29 cellular contexts compared by ENCODE assay signal in genomic region chr13:27496006-27496405, GRCh38.
"Had no signal": no experiment of that assay in that cellular context is flagged by ENCODE, and none has a peak within 500 bp of the region (broad histone marks: within the 10 kb centered on the region; RNA-seq: fewer than 3 reads in every experiment).

No MANE protein-coding gene starts in this region.

- H3K27me3 ChIP-seq: adrenal gland, body of pancreas, colonic mucosa, gastrocnemius medialis had no signal

- H3K4me3 ChIP-seq: adrenal gland, body of pancreas, colonic mucosa, gastrocnemius medialis had no signal

- H3K4me3 Mint-ChIP-seq: activated CD4-positive, alpha-beta memory T cell treated with anti-CD3 and anti-CD28 coated beads for 36 hours; activated CD4-positive, alpha-beta T cell treated with anti-CD3 and anti-CD28 coated beads for 36 hours; activated CD4-positive, alpha-beta T cell treated with anti-CD3 and anti-CD28 coated beads, Interleukin-2, amount 10 ng/mL, durations not matched to agents 24 days and 14 days; activated CD8-positive, alpha-beta memory T cell treated with anti-CD3 and anti-CD28 coated beads, Interleukin-2, amount 10 ng/mL, durations not matched to agents 7 days and 5 days; activated CD8-positive, alpha-beta T cell treated with anti-CD3 and anti-CD28 coated beads, Interleukin-2, amount 10 ng/mL, durations not matched to agents 7 days and 5 days; activated naive CD4-positive, alpha-beta T cell treated with anti-CD3 and anti-CD28 coated beads for 36 hours; activated naive CD4-positive, alpha-beta T cell treated with anti-CD3 and anti-CD28 coated beads, Interleukin-2, amount 50 U/mL, for 24 hours; activated naive CD8-positive, alpha-beta T cell treated with anti-CD3 and anti-CD28 coated beads for 36 hours; activated naive CD8-positive, alpha-beta T cell treated with anti-CD3 and anti-CD28 coated beads, Interleukin-2, amount 50 U/mL, for 24 hours; activated T-helper 1 cell treated with anti-CD3 and anti-CD28 coated beads, Interleukin-12 subunit alpha, Interleukin-12 subunit beta, Interleukin-2, Interleukin-4 antibody, amounts not matched to agents 30 ng/mL and 10 ng/mL and 1 ng/mL, durations not matched to agents 14 hours and 24 hours and 36 hours; endodermal cell had no signal

- DNase-seq: activated CD4-positive, alpha-beta memory T cell treated with anti-CD3 and anti-CD28 coated beads for 36 hours; activated CD4-positive, alpha-beta T cell treated with anti-CD3 and anti-CD28 coated beads for 36 hours; activated CD4-positive, alpha-beta T cell treated with anti-CD3 and anti-CD28 coated beads, Interleukin-2, amount 10 ng/mL, durations not matched to agents 24 days and 14 days; activated CD4-positive, CD25-positive, alpha-beta regulatory T cell; activated CD4-positive, CD25-positive, alpha-beta regulatory T cell treated with anti-CD3 and anti-CD28 coated beads, Interleukin-2, amount 50 U/mL, for 72 hours; activated CD8-positive, alpha-beta memory T cell treated with anti-CD3 and anti-CD28 coated beads, Interleukin-2, amount 10 ng/mL, durations not matched to agents 7 days and 5 days; activated CD8-positive, alpha-beta memory T cell treated with anti-CD3 and anti-CD28 coated beads, Interleukin-2, amount 50 U/mL, for 4 hours; activated CD8-positive, alpha-beta T cell treated with anti-CD3 and anti-CD28 coated beads, Interleukin-2, amount 10 ng/mL, durations not matched to agents 7 days and 5 days; activated effector memory CD4-positive, alpha-beta T cell treated with anti-CD3 and anti-CD28 coated beads, Interleukin-2, amount 50 U/mL, for 16 hours; activated naive CD4-positive, alpha-beta T cell treated with anti-CD3 and anti-CD28 coated beads for 36 hours; activated naive CD8-positive, alpha-beta T cell treated with anti-CD3 and anti-CD28 coated beads for 36 hours; activated naive CD8-positive, alpha-beta T cell treated with anti-CD3 and anti-CD28 coated beads, Interleukin-2, amount 50 U/mL, for 24 hours; activated T-cell treated with anti-CD3 and anti-CD28 coated beads, Interleukin-2, amount 50 U/mL, for 1 hour; activated T-cell treated with anti-CD3 and anti-CD28 coated beads, Interleukin-2, amount 50 U/mL, for 48 hours; adrenal gland; aorta; body of pancreas; cerebellar nuclear complex; colonic mucosa; effector CD8-positive, alpha-beta T cell; endodermal cell; foreskin keratinocyte; gastrocnemius medialis; glutamatergic neuron; T-helper 2 cell had no signal

- H3K36me3 ChIP-seq: adrenal gland, colonic mucosa, gastrocnemius medialis had no signal

- H3K4me1 Mint-ChIP-seq: activated CD4-positive, alpha-beta T cell treated with anti-CD3 and anti-CD28 coated beads for 36 hours; activated CD4-positive, alpha-beta T cell treated with anti-CD3 and anti-CD28 coated beads, Interleukin-2, amount 10 ng/mL, durations not matched to agents 24 days and 14 days; activated CD8-positive, alpha-beta memory T cell treated with anti-CD3 and anti-CD28 coated beads, Interleukin-2, amount 10 ng/mL, durations not matched to agents 7 days and 5 days; activated naive CD4-positive, alpha-beta T cell treated with anti-CD3 and anti-CD28 coated beads, Interleukin-2, amount 50 U/mL, for 24 hours; activated naive CD8-positive, alpha-beta T cell treated with anti-CD3 and anti-CD28 coated beads for 36 hours; activated naive CD8-positive, alpha-beta T cell treated with anti-CD3 and anti-CD28 coated beads, Interleukin-2, amount 50 U/mL, for 24 hours had no signal

- H3K27ac ChIP-seq: adrenal gland, body of pancreas, colonic mucosa, foreskin keratinocyte, gastrocnemius medialis had no signal

- H3K36me3 Mint-ChIP-seq: activated CD4-positive, alpha-beta memory T cell treated with anti-CD3 and anti-CD28 coated beads for 36 hours; activated CD8-positive, alpha-beta memory T cell treated with anti-CD3 and anti-CD28 coated beads, Interleukin-2, amount 10 ng/mL, durations not matched to agents 7 days and 5 days; activated naive CD4-positive, alpha-beta T cell treated with anti-CD3 and anti-CD28 coated beads, Interleukin-2, amount 50 U/mL, for 24 hours; activated naive CD8-positive, alpha-beta T cell treated with anti-CD3 and anti-CD28 coated beads for 36 hours had no signal

- H3K27me3 Mint-ChIP-seq: activated CD4-positive, alpha-beta memory T cell treated with anti-CD3 and anti-CD28 coated beads for 36 hours; activated CD4-positive, alpha-beta T cell treated with anti-CD3 and anti-CD28 coated beads for 36 hours; activated naive CD4-positive, alpha-beta T cell treated with anti-CD3 and anti-CD28 coated beads, Interleukin-2, amount 50 U/mL, for 24 hours; activated naive CD8-positive, alpha-beta T cell treated with anti-CD3 and anti-CD28 coated beads for 36 hours; activated naive CD8-positive, alpha-beta T cell treated with anti-CD3 and anti-CD28 coated beads, Interleukin-2, amount 50 U/mL, for 24 hours had no signal

- H3K9me3 ChIP-seq: adrenal gland, body of pancreas, colonic mucosa, gastrocnemius medialis had no signal

- H3K9me3 Mint-ChIP-seq: activated CD4-positive, alpha-beta memory T cell treated with anti-CD3 and anti-CD28 coated beads for 36 hours; activated CD4-positive, alpha-beta T cell treated with anti-CD3 and anti-CD28 coated beads, Interleukin-2, amount 10 ng/mL, durations not matched to agents 24 days and 14 days; activated naive CD4-positive, alpha-beta T cell treated with anti-CD3 and anti-CD28 coated beads for 36 hours; activated naive CD4-positive, alpha-beta T cell treated with anti-CD3 and anti-CD28 coated beads, Interleukin-2, amount 50 U/mL, for 24 hours; activated naive CD8-positive, alpha-beta T cell treated with anti-CD3 and anti-CD28 coated beads for 36 hours; activated naive CD8-positive, alpha-beta T cell treated with anti-CD3 and anti-CD28 coated beads, Interleukin-2, amount 50 U/mL, for 24 hours; activated T-helper 1 cell treated with anti-CD3 and anti-CD28 coated beads, Interleukin-12 subunit alpha, Interleukin-12 subunit beta, Interleukin-2, Interleukin-4 antibody, amounts not matched to agents 30 ng/mL and 10 ng/mL and 1 ng/mL, durations not matched to agents 14 hours and 24 hours and 36 hours; activated T-helper 2 cell treated with anti-CD3 and anti-CD28 coated beads, Interferon-gamma antibody, Interleukin-2, Interleukin-4, amounts not matched to agents 10 μg/mL and 5 μg/mL and 100 μg/mL, durations not matched to agents 14 hours and 24 hours and 36 hours; endodermal cell had no signal

- ATAC-seq: activated CD4-positive, alpha-beta T cell treated with anti-CD3 and anti-CD28 coated beads for 36 hours; activated CD8-positive, alpha-beta memory T cell treated with anti-CD3 and anti-CD28 coated beads, Interleukin-2, amount 10 ng/mL, durations not matched to agents 7 days and 5 days; activated CD8-positive, alpha-beta T cell treated with anti-CD3 and anti-CD28 coated beads, Interleukin-2, amount 10 ng/mL, durations not matched to agents 7 days and 5 days; activated naive CD8-positive, alpha-beta T cell treated with anti-CD3 and anti-CD28 coated beads, Interleukin-2, amount 50 U/mL, for 24 hours; body of pancreas; esophagus mucosa; foreskin keratinocyte; gastrocnemius medialis had no signal

- H3K4me1 ChIP-seq: adrenal gland, body of pancreas, colonic mucosa, foreskin keratinocyte, gastrocnemius medialis had no signal

- H3K27ac Mint-ChIP-seq: activated CD4-positive, alpha-beta memory T cell treated with anti-CD3 and anti-CD28 coated beads for 36 hours; activated CD4-positive, alpha-beta T cell treated with anti-CD3 and anti-CD28 coated beads for 36 hours; activated CD4-positive, alpha-beta T cell treated with anti-CD3 and anti-CD28 coated beads, Interleukin-2, amount 10 ng/mL, durations not matched to agents 24 days and 14 days; activated CD8-positive, alpha-beta memory T cell treated with anti-CD3 and anti-CD28 coated beads, Interleukin-2, amount 10 ng/mL, durations not matched to agents 7 days and 5 days; activated CD8-positive, alpha-beta T cell treated with anti-CD3 and anti-CD28 coated beads, Interleukin-2, amount 10 ng/mL, durations not matched to agents 7 days and 5 days; activated naive CD4-positive, alpha-beta T cell treated with anti-CD3 and anti-CD28 coated beads for 36 hours; activated naive CD4-positive, alpha-beta T cell treated with anti-CD3 and anti-CD28 coated beads, Interleukin-2, amount 50 U/mL, for 24 hours; activated naive CD8-positive, alpha-beta T cell treated with anti-CD3 and anti-CD28 coated beads for 36 hours; activated naive CD8-positive, alpha-beta T cell treated with anti-CD3 and anti-CD28 coated beads, Interleukin-2, amount 50 U/mL, for 24 hours; activated T-helper 1 cell treated with anti-CD3 and anti-CD28 coated beads, Interleukin-12 subunit alpha, Interleukin-12 subunit beta, Interleukin-2, Interleukin-4 antibody, amounts not matched to agents 30 ng/mL and 10 ng/mL and 1 ng/mL, durations not matched to agents 14 hours and 24 hours and 36 hours; activated T-helper 2 cell treated with anti-CD3 and anti-CD28 coated beads, Interferon-gamma antibody, Interleukin-2, Interleukin-4, amounts not matched to agents 10 μg/mL and 5 μg/mL and 100 μg/mL, durations not matched to agents 14 hours and 24 hours and 36 hours; endodermal cell had no signal
